In the genomic region with DNA sequence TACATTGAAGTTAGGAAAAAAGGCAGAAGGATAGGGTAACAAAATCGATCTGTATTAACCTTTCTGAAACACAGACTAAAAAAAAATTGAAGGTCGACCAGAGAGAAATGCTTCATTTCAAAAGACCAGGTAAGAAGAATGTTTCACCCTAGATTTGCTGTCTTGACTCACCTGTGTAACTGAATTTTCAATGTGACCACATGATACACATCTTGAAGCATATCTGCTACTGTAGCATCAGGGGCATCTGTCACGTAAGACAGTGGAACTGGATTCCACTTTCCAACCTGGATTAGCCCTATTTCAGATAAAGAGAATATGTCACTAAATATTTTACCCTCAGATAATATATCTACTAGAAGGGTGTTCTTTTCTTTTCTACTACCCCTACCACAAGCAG, we compare ENCODE assay signal across 29 cellular contexts. TPM values are rescaled to one million over a fixed set of nuclear protein-coding genes. Genes with fewer than 3 reads are reported as not detected.
DNase-seq lines count a peak whose midpoint lies in the region; ATAC-seq and TF ChIP-seq lines count a peak whose summit lies in the region.
"Had no signal": no experiment of that assay in that cellular context is flagged by ENCODE, and none has a peak within 500 bp of the region (broad histone marks: within the 10 kb centered on the region; RNA-seq: fewer than 3 reads in every experiment).

No MANE protein-coding gene starts in this region.

- H3K9me2 ChIP-seq in MM.1S (replicated peaks; ENCODE audit: insufficient read depth, low read length): no peaks in the 10 kb centered on the region

- H3K36me3 Mint-ChIP-seq in activated T-cell treated with anti-CD3 and anti-CD28 coated beads, Interleukin-2, amount 50 U/mL, for 24 hours (ENCODE audit: low read depth): peaks cover 97% of the 10 kb centered on the region
- H3K36me3 Mint-ChIP-seq in T-cell: peaks cover 66% of the 10 kb centered on the region
- peaks cover 93% of the 10 kb centered on the region for H3K36me3 Mint-ChIP-seq in activated T-helper 2 cell treated with anti-CD3 and anti-CD28 coated beads, Interferon-gamma antibody, Interleukin-2, Interleukin-4, amounts not matched to agents 10 μg/mL and 5 μg/mL and 100 μg/mL, durations not matched to agents 14 hours and 24 hours and 36 hours (ENCODE audit: low read depth)
- peaks cover 71% of the 10 kb centered on the region for H3K36me3 Mint-ChIP-seq in natural killer cell treated with Interleukin-12 subunit alpha and Interleukin-12 subunit beta and Interleukin-15 and Interleukin-18, amount 100 ng/mL, for 72 hours

- H3K4me3 ChIP-seq in MM.1S (ENCODE audit: low read length): no peak overlapping the region
- H3K4me3 ChIP-seq: esophagus squamous epithelium, heart left ventricle, left ventricle myocardium inferior, skin epidermis, thyroid gland, vagina had no signal

- no peaks in the 10 kb centered on the region for H4K20me1 ChIP-seq in MM.1S (ENCODE audit: insufficient read depth, low read length)

- no peak for DNase-seq in activated T-cell treated with anti-CD3 and anti-CD28 coated beads, Interleukin-2, amount 50 U/mL, for 24 hours
- DNase-seq in activated T-cell treated with anti-CD3 and anti-CD28 coated beads for 4 hours: no peak
- no peak for DNase-seq in T-cell
- DNase-seq in activated T-helper 2 cell treated with anti-CD3 and anti-CD28 coated beads, Interferon-gamma antibody, Interleukin-2, Interleukin-4, amounts not matched to agents 10 μg/mL and 5 μg/mL and 100 μg/mL, durations not matched to agents 14 hours and 24 hours and 36 hours (ENCODE audit: low spot score): no peak
- DNase-seq in natural killer cell treated with Interleukin-12 subunit alpha and Interleukin-12 subunit beta and Interleukin-15 and Interleukin-18, amount 100 ng/mL, for 72 hours (ENCODE audit: low spot score): no peak
- no peak for DNase-seq in MM.1S
- DNase-seq: activated B cell treated with CpG ODN at 0.5 μM for 24 hours; activated effector memory CD4-positive, alpha-beta T cell treated with Interleukin-2 at 50 U/mL for 16 hours; amygdala; BE2C; COR-L47; DMS53; esophagus squamous epithelium; foreskin keratinocyte; heart left ventricle; KBM-7; left ventricle myocardium inferior; mesenchymal stem cell; NCI-H1105; NCI-H187 treated with DMSO at 0.1 percent for 48 hours; NCI-H2171 treated with DMSO at 0.1 percent for 48 hours; NCI-H510A; stimulated activated naive CD4-positive, alpha-beta T cell treated with Interleukin-2 at 50 U/mL for 16 hours; thyroid gland had no signal

- CTCF ChIA-PET in T-cell (lab: Charles Lee): no interaction called here

- H3K4me1 Mint-ChIP-seq in activated T-cell treated with anti-CD3 and anti-CD28 coated beads, Interleukin-2, amount 50 U/mL, for 24 hours (ENCODE audit: low read depth): peaks cover 90% of the 10 kb centered on the region
- H3K4me1 Mint-ChIP-seq in T-cell: peaks cover 82 to 91% (median 90%) of the 10 kb centered on the region in 3 donors
- peaks cover 84% of the 10 kb centered on the region for H3K4me1 Mint-ChIP-seq in activated T-helper 2 cell treated with anti-CD3 and anti-CD28 coated beads, Interferon-gamma antibody, Interleukin-2, Interleukin-4, amounts not matched to agents 10 μg/mL and 5 μg/mL and 100 μg/mL, durations not matched to agents 14 hours and 24 hours and 36 hours (ENCODE audit: low read depth)
- H3K4me1 Mint-ChIP-seq in natural killer cell treated with Interleukin-12 subunit alpha and Interleukin-12 subunit beta and Interleukin-15 and Interleukin-18, amount 100 ng/mL, for 72 hours (ENCODE audit: low read depth in 2 of 2): peaks cover 54 to 63% of the 10 kb centered on the region in 2 donors

- ATAC-seq in T-cell (replicated peaks in 1 of 4) (peak; percentile 25 to 31 (median 28)), GM18870 (IDR thresholded peaks at IDR 0.05; ENCODE audit: unreplicated experiment) (no peak)
- ATAC-seq in natural killer cell treated with Interleukin-12 subunit alpha and Interleukin-12 subunit beta and Interleukin-15 and Interleukin-18, amount 100 ng/mL, for 72 hours: no peak
- ATAC-seq: foreskin keratinocyte, heart left ventricle had no signal

- POLR2A ChIA-PET in T-cell (lab: Charles Lee): interaction anchor here in 1 of 2 donors (0.9 to 1.2 kb wide), 2 partner anchors 8 to 12 kb away, joined by 3 to 6 read pairs; no protein-coding TSS in a partner anchor

- no peaks in the 10 kb centered on the region for H3K79me2 ChIP-seq in MM.1S (ENCODE audit: low read length)
- H3K79me2 ChIP-seq: parathyroid adenoma had no signal

- no peak overlapping the region for H3K4me2 ChIP-seq in MM.1S (ENCODE audit: low read depth, low read length)

- intact Hi-C loops in activated T-helper 2 cell treated with anti-CD3 and anti-CD28 coated beads, Interferon-gamma antibody, Interleukin-2, Interleukin-4, amounts not matched to agents 10 μg/mL and 5 μg/mL and 100 μg/mL, durations not matched to agents 14 hours and 24 hours and 36 hours (cut with micrococcal nuclease): loop anchor here (1.0 kb wide), 1 partner anchor 11 kb away; no protein-coding TSS in a partner anchor

- H3K27ac ChIP-seq in MM.1S (ENCODE audit: low read length): no peak overlapping the region
- H3K27ac ChIP-seq: esophagus squamous epithelium, foreskin keratinocyte, heart left ventricle, HL-60, left ventricle myocardium inferior, parathyroid adenoma, skin epidermis, thyroid gland, vagina had no signal

- H2AFZ ChIP-seq in MM.1S (ENCODE audit: low read length): no peak overlapping the region
- H2AFZ ChIP-seq: parathyroid adenoma had no signal

- H3K36me3 ChIP-seq in MM.1S (replicated peaks; ENCODE audit: insufficient read depth, low read length): no peaks in the 10 kb centered on the region
- H3K36me3 ChIP-seq: BE2C had no signal

- H3K27me3 ChIP-seq in MM.1S (replicated peaks; ENCODE audit: insufficient read depth, low read length): no peaks in the 10 kb centered on the region
- H3K27me3 ChIP-seq: BE2C, esophagus squamous epithelium, foreskin keratinocyte, heart left ventricle, thyroid gland, vagina had no signal

- peak overlapping the region; percentile 92 for H3K4me3 Mint-ChIP-seq in activated T-cell treated with anti-CD3 and anti-CD28 coated beads, Interleukin-2, amount 50 U/mL, for 24 hours
- H3K4me3 Mint-ChIP-seq in T-cell: peak overlapping the region; percentile 25 to 91 (median 35)
- peak overlapping the region; percentile 89 for H3K4me3 Mint-ChIP-seq in activated T-helper 2 cell treated with anti-CD3 and anti-CD28 coated beads, Interferon-gamma antibody, Interleukin-2, Interleukin-4, amounts not matched to agents 10 μg/mL and 5 μg/mL and 100 μg/mL, durations not matched to agents 14 hours and 24 hours and 36 hours (ENCODE audit: low read depth)
- no peak overlapping the region for H3K4me3 Mint-ChIP-seq in natural killer cell treated with Interleukin-12 subunit alpha and Interleukin-12 subunit beta and Interleukin-15 and Interleukin-18, amount 100 ng/mL, for 72 hours
- H3K4me3 Mint-ChIP-seq: activated B cell treated with CpG ODN at 0.5 μM for 24 hours had no signal

- no peak overlapping the region for H3K9ac ChIP-seq in MM.1S (ENCODE audit: low read length)
- H3K9ac ChIP-seq: parathyroid adenoma had no signal

- H3K9me3 ChIP-seq in MM.1S (replicated peaks; ENCODE audit: insufficient read depth, low read length): no peaks in the 10 kb centered on the region
- H3K9me3 ChIP-seq: BE2C, esophagus squamous epithelium, heart left ventricle, left ventricle myocardium inferior, thyroid gland, vagina had no signal

- no peaks in the 10 kb centered on the region for H3F3A ChIP-seq in MM.1S (ENCODE audit: insufficient read depth, low read length)

- H3K27me3 Mint-ChIP-seq in activated T-cell treated with anti-CD3 and anti-CD28 coated beads, Interleukin-2, amount 50 U/mL, for 24 hours: no peaks in the 10 kb centered on the region
- no peaks in the 10 kb centered on the region for H3K27me3 Mint-ChIP-seq in T-cell
- no peaks in the 10 kb centered on the region for H3K27me3 Mint-ChIP-seq in activated T-helper 2 cell treated with anti-CD3 and anti-CD28 coated beads, Interferon-gamma antibody, Interleukin-2, Interleukin-4, amounts not matched to agents 10 μg/mL and 5 μg/mL and 100 μg/mL, durations not matched to agents 14 hours and 24 hours and 36 hours (ENCODE audit: low read depth)
- H3K27me3 Mint-ChIP-seq in natural killer cell treated with Interleukin-12 subunit alpha and Interleukin-12 subunit beta and Interleukin-15 and Interleukin-18, amount 100 ng/mL, for 72 hours: no peaks in the 10 kb centered on the region
- H3K27me3 Mint-ChIP-seq: activated B cell treated with CpG ODN at 0.5 μM for 24 hours had no signal

- H3K4me1 ChIP-seq in MM.1S (ENCODE audit: low read length): no peaks in the 10 kb centered on the region
- H3K4me1 ChIP-seq: BE2C, esophagus squamous epithelium, foreskin keratinocyte, parathyroid adenoma, thyroid gland had no signal

- H3K27ac Mint-ChIP-seq in activated T-cell treated with anti-CD3 and anti-CD28 coated beads, Interleukin-2, amount 50 U/mL, for 24 hours: peak overlapping the region; percentile 92
- H3K27ac Mint-ChIP-seq in T-cell: peak overlapping the region; percentile 67 to 86
- H3K27ac Mint-ChIP-seq in activated T-helper 2 cell treated with anti-CD3 and anti-CD28 coated beads, Interferon-gamma antibody, Interleukin-2, Interleukin-4, amounts not matched to agents 10 μg/mL and 5 μg/mL and 100 μg/mL, durations not matched to agents 14 hours and 24 hours and 36 hours: peak overlapping the region; percentile 86
- peak overlapping the region; percentile 24 to 52 for H3K27ac Mint-ChIP-seq in natural killer cell treated with Interleukin-12 subunit alpha and Interleukin-12 subunit beta and Interleukin-15 and Interleukin-18, amount 100 ng/mL, for 72 hours
- H3K27ac Mint-ChIP-seq: activated B cell treated with CpG ODN at 0.5 μM for 24 hours had no signal

- no peaks in the 10 kb centered on the region for H3K9me3 Mint-ChIP-seq in activated T-cell treated with anti-CD3 and anti-CD28 coated beads, Interleukin-2, amount 50 U/mL, for 24 hours
- H3K9me3 Mint-ChIP-seq in T-cell: no peaks in the 10 kb centered on the region
- H3K9me3 Mint-ChIP-seq in activated T-helper 2 cell treated with anti-CD3 and anti-CD28 coated beads, Interferon-gamma antibody, Interleukin-2, Interleukin-4, amounts not matched to agents 10 μg/mL and 5 μg/mL and 100 μg/mL, durations not matched to agents 14 hours and 24 hours and 36 hours: no peaks in the 10 kb centered on the region
- H3K9me3 Mint-ChIP-seq in natural killer cell treated with Interleukin-12 subunit alpha and Interleukin-12 subunit beta and Interleukin-15 and Interleukin-18, amount 100 ng/mL, for 72 hours: no peaks in the 10 kb centered on the region
- H3K9me3 Mint-ChIP-seq: activated B cell treated with CpG ODN at 0.5 μM for 24 hours had no signal

- no peak for TF ChIP-seq CTCF in MM.1S (IDR thresholded peaks at IDR 0.05; ENCODE audit: low read length)

RNA-seq across cellular contexts. Expression of gene SATB1, which starts 9.3 kb away (rescaled TPM):
- 100 to 1,000 TPM; 204 to 417 (median 282) TPM for total RNA-seq in T-cell
- 831 and 866 TPM in 2 replicates for total RNA-seq in activated T-helper 2 cell treated with anti-CD3 and anti-CD28 coated beads, Interferon-gamma antibody, Interleukin-2, Interleukin-4, amounts not matched to agents 10 μg/mL and 5 μg/mL and 100 μg/mL, durations not matched to agents 14 hours and 24 hours and 36 hours
- 100 to 1,000 TPM; 401 to 512 TPM for total RNA-seq in natural killer cell treated with Interleukin-12 subunit alpha and Interleukin-12 subunit beta and Interleukin-15 and Interleukin-18, amount 100 ng/mL, for 72 hours

Comparison
In these comparisons a context has a peak if more than half of its experiments do, and no peak if none do; other contexts are left out.
1. H3K27ac Mint-ChIP-seq: peak in every context shown above with its lines; median percentile 92 in activated T-cell treated with anti-CD3 and anti-CD28 coated beads, Interleukin-2, amount 50 U/mL, for 24 hours; 86 in activated T-helper 2 cell treated with anti-CD3 and anti-CD28 coated beads, Interferon-gamma antibody, Interleukin-2, Interleukin-4, amounts not matched to agents 10 μg/mL and 5 μg/mL and 100 μg/mL, durations not matched to agents 14 hours and 24 hours and 36 hours; 76 in T-cell; 38 in natural killer cell treated with Interleukin-12 subunit alpha and Interleukin-12 subunit beta and Interleukin-15 and Interleukin-18, amount 100 ng/mL, for 72 hours.
2. ATAC-seq: peak in T-cell (4 of 4); none in natural killer cell treated with Interleukin-12 subunit alpha and Interleukin-12 subunit beta and Interleukin-15 and Interleukin-18, amount 100 ng/mL, for 72 hours (0 of 2) and GM18870 (single experiment).